ENCODE assay signal across 25 cellular contexts in the genomic region with DNA sequence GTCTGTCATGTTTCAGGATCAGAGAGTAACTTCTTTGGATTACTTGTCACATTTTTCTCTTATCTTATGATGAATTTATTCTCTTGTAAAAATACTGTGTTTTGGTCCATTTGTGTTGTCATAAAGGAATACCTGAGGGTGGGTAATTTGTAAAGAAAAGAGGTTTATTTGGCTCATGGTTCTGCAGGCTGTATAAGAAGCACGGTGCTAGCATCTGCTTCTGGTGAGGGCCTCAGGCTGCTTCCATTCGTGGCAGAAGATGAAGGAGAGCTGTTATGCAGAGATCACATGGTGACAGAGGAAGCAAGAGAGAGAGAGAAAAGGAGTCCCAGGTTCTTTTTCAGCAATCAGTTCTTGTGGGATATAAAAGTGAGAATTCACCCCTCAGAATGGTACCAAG.
"Had no signal": no experiment of that assay in that cellular context is flagged by ENCODE, and none has a peak within 500 bp of the region (broad histone marks: within the 10 kb centered on the region; RNA-seq: fewer than 3 reads in every experiment).

No MANE protein-coding gene starts in this region.

- H3K9me3 ChIP-seq: esophagus squamous epithelium, lower lobe of right lung, mucosa of descending colon, pancreas, suprapubic skin, transverse colon, vagina had no signal

- H3K9me3 Mint-ChIP-seq: effector memory CD8-positive, alpha-beta T cell; immature natural killer cell; naive B cell; natural killer cell treated with Interleukin-12 subunit alpha and Interleukin-12 subunit beta and Interleukin-15 and Interleukin-18, amount 100 ng/mL, for 72 hours; stimulated activated memory B cell treated with anti-CD40 and anti-IgM and Interleukin-4, amounts not matched to agents 10 μg/mL and 1 μg/mL and 100 μg/mL, for 72 hours; stimulated activated naive CD8-positive, alpha-beta T cell treated with anti-CD3 and anti-CD28 coated beads, Interleukin-15, Interleukin-2, amounts not matched to agents 100 ng/mL and 50 ng/mL, for 24 hours had no signal

- DNase-seq: cerebellar nuclear complex; cortex of kidney; effector memory CD8-positive, alpha-beta T cell; erythroblast; esophagus squamous epithelium; foreskin melanocyte; hypothalamus; immature natural killer cell; left ventricle myocardium superior; lower lobe of right lung; mucosa of descending colon; naive B cell; occipital lobe; pancreas; stimulated activated CD4-positive, alpha-beta T cell treated with anti-CD3 and anti-CD28 coated beads, Interleukin-12 subunit alpha, Interleukin-12 subunit beta, amount 100 ng/mL, for 4 hours; stimulated activated CD4-positive, alpha-beta T cell treated with anti-CD3 and anti-CD28 coated beads, Interleukin-1b, Interleukin-23, amount 100 ng/mL, for 48 hours; stimulated activated CD4-positive, alpha-beta T cell treated with anti-CD3 and anti-CD28 coated beads, Interleukin-4, amount 100 ng/mL, for 24 hours; transverse colon had no signal

- H3K27ac ChIP-seq: esophagus squamous epithelium, lower lobe of right lung, pancreas, suprapubic skin, transverse colon, vagina had no signal

- H3K27ac Mint-ChIP-seq: effector memory CD8-positive, alpha-beta T cell; immature natural killer cell; natural killer cell treated with Interleukin-12 subunit alpha and Interleukin-12 subunit beta and Interleukin-15 and Interleukin-18, amount 100 ng/mL, for 72 hours; stimulated activated memory B cell treated with anti-CD40 and anti-IgM and Interleukin-4, amounts not matched to agents 10 μg/mL and 1 μg/mL and 100 μg/mL, for 72 hours; stimulated activated naive CD8-positive, alpha-beta T cell treated with anti-CD3 and anti-CD28 coated beads, Interleukin-15, Interleukin-2, amounts not matched to agents 100 ng/mL and 50 ng/mL, for 24 hours had no signal

- ATAC-seq: effector memory CD8-positive, alpha-beta T cell; left ventricle myocardium superior; lower lobe of right lung; mucosa of descending colon; natural killer cell treated with Interleukin-12 subunit alpha and Interleukin-12 subunit beta and Interleukin-15 and Interleukin-18, amount 100 ng/mL, for 72 hours; pancreas; sciatic nerve; stimulated activated memory B cell treated with anti-CD40 and anti-IgM and Interleukin-4, amounts not matched to agents 10 μg/mL and 1 μg/mL and 100 μg/mL, for 72 hours had no signal

- H3K4me2 ChIP-seq: smooth muscle cell had no signal

- H3K4me3 ChIP-seq: esophagus squamous epithelium, lower lobe of right lung, mucosa of descending colon, pancreas, smooth muscle cell, suprapubic skin, transverse colon, vagina had no signal

- H3K27me3 ChIP-seq: esophagus squamous epithelium, pancreas, suprapubic skin, transverse colon, vagina had no signal

- H3K4me3 Mint-ChIP-seq: effector memory CD8-positive, alpha-beta T cell; immature natural killer cell; naive B cell; natural killer cell treated with Interleukin-12 subunit alpha and Interleukin-12 subunit beta and Interleukin-15 and Interleukin-18, amount 100 ng/mL, for 72 hours; stimulated activated memory B cell treated with anti-CD40 and anti-IgM and Interleukin-4, amounts not matched to agents 10 μg/mL and 1 μg/mL and 100 μg/mL, for 72 hours; stimulated activated naive CD8-positive, alpha-beta T cell treated with anti-CD3 and anti-CD28 coated beads, Interleukin-15, Interleukin-2, amounts not matched to agents 100 ng/mL and 50 ng/mL, for 24 hours had no signal

- H3K36me3 Mint-ChIP-seq: immature natural killer cell; naive B cell; natural killer cell treated with Interleukin-12 subunit alpha and Interleukin-12 subunit beta and Interleukin-15 and Interleukin-18, amount 100 ng/mL, for 72 hours; stimulated activated memory B cell treated with anti-CD40 and anti-IgM and Interleukin-4, amounts not matched to agents 10 μg/mL and 1 μg/mL and 100 μg/mL, for 72 hours had no signal

- H3K36me3 ChIP-seq: esophagus squamous epithelium, lower lobe of right lung, pancreas, suprapubic skin, transverse colon, vagina had no signal

- H3K4me1 ChIP-seq: lower lobe of right lung, vagina had no signal

- H3K4me1 Mint-ChIP-seq: immature natural killer cell; naive B cell; stimulated activated memory B cell treated with anti-CD40 and anti-IgM and Interleukin-4, amounts not matched to agents 10 μg/mL and 1 μg/mL and 100 μg/mL, for 72 hours had no signal
